22 cellular contexts compared by ENCODE assay signal in the genomic region with DNA sequence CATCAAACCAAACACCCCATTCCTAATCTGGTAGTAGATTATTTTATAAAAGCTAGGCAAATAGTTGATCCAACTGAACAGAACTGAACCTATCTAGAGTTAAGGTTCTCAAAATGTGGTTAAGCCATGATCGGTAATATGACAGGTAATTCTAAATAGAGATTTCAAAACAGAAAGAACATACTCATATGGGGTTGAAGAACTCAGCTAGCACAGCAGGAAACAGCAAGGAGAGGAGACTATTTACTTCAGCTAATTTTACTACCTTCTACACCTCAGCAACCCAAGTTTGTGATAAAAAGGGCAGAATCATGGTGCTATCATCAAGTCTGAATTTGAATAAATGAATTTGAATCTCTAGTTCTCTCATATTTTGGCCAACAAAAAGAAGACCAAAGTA. TPM values are rescaled to one million over a fixed set of nuclear protein-coding genes. Genes with fewer than 3 reads are reported as not detected.
DNase-seq lines count a peak whose midpoint lies in the region; ATAC-seq, FAIRE-seq and TF ChIP-seq lines count a peak whose summit lies in the region.
"Had no signal": no experiment of that assay in that cellular context is flagged by ENCODE, and none has a peak within 500 bp of the region (broad histone marks: within the 10 kb centered on the region; RNA-seq: fewer than 3 reads in every experiment).

No MANE protein-coding gene starts in this region.

- DNase-seq in activated T-cell treated with anti-CD3 and anti-CD28 coated beads, Interleukin-2, amount 50 U/mL, for 24 hours = no peak
- no peak for DNase-seq in activated T-cell treated with anti-CD3 and anti-CD28 coated beads for 4 hours
- DNase-seq in GM12891 (ENCODE audit: insufficient read length, low spot score) = no peak
- DNase-seq in natural killer cell treated with Interleukin-12 subunit alpha and Interleukin-12 subunit beta and Interleukin-15 and Interleukin-18, amount 100 ng/mL, for 72 hours (ENCODE audit: low spot score) = no peak
- DNase-seq in colonic mucosa = no peak
- DNase-seq in osteoblast (ENCODE audit: insufficient read length, low spot score, missing footprints) = no peak
- DNase-seq in NCI-H510A (lab: John Stamatoyannopoulos, UW) = no peak
- DNase-seq: activated CD4-positive, CD25-positive, alpha-beta regulatory T cell; body of pancreas; glutamatergic neuron; kidney glomerular epithelial cell; MG63; NCI-H1417 treated with DMSO at 0.1 percent for 48 hours; occipital lobe; OCI-M1; small intestine; stimulated activated CD4-positive, alpha-beta T cell treated with anti-CD3 and anti-CD28 coated beads, Interleukin-2, amount 100 ng/mL, for 48 hours; T1000; thyroid gland had no signal

- peaks cover 72% of the 10 kb centered on the region for H3K36me3 Mint-ChIP-seq in activated T-cell treated with anti-CD3 and anti-CD28 coated beads, Interleukin-2, amount 50 U/mL, for 24 hours (ENCODE audit: low read depth)
- peaks cover 67% of the 10 kb centered on the region for H3K36me3 Mint-ChIP-seq in activated T-helper 17 cell treated with anti-CD3 and anti-CD28 coated beads, Interleukin-2, amount 50 U/mL, for 72 hours (ENCODE audit: low read depth)
- peaks cover 21% of the 10 kb centered on the region for H3K36me3 Mint-ChIP-seq in natural killer cell treated with Interleukin-12 subunit alpha and Interleukin-12 subunit beta and Interleukin-15 and Interleukin-18, amount 100 ng/mL, for 72 hours

- ATAC-seq in activated T-helper 17 cell treated with anti-CD3 and anti-CD28 coated beads, Interleukin-2, amount 50 U/mL, for 72 hours (replicated peaks) = peak; percentile 43
- no peak for ATAC-seq in natural killer cell treated with Interleukin-12 subunit alpha and Interleukin-12 subunit beta and Interleukin-15 and Interleukin-18, amount 100 ng/mL, for 72 hours
- ATAC-seq: body of pancreas, Right ventricle myocardium inferior had no signal

- no peaks in the 10 kb centered on the region for H3K36me3 ChIP-seq in colonic mucosa
- H3K36me3 ChIP-seq in osteoblast (ENCODE audit: insufficient read depth, low read length) = no peaks in the 10 kb centered on the region
- H3K36me3 ChIP-seq: thyroid gland had no signal

- no peak overlapping the region for H3K4me3 Mint-ChIP-seq in activated T-cell treated with anti-CD3 and anti-CD28 coated beads, Interleukin-2, amount 50 U/mL, for 24 hours
- H3K4me3 Mint-ChIP-seq in activated T-helper 17 cell treated with anti-CD3 and anti-CD28 coated beads, Interleukin-2, amount 50 U/mL, for 72 hours = peak overlapping the region; percentile 45
- H3K4me3 Mint-ChIP-seq in natural killer cell treated with Interleukin-12 subunit alpha and Interleukin-12 subunit beta and Interleukin-15 and Interleukin-18, amount 100 ng/mL, for 72 hours = peak overlapping the region; percentile 35

- TF ChIP-seq POLR2A in GM12891 (IDR thresholded peaks at IDR 0.05; ENCODE audit: low read depth, low read length) = no peak

- TF ChIP-seq CTCF in colonic mucosa (IDR thresholded peaks at IDR 0.05) (no peak), osteoblast (IDR thresholded peaks at IDR 0.05; ENCODE audit: extremely low read depth, low read depth, low read length) (no peak)

- H3K9me3 Mint-ChIP-seq in activated T-cell treated with anti-CD3 and anti-CD28 coated beads, Interleukin-2, amount 50 U/mL, for 24 hours = no peaks in the 10 kb centered on the region
- no peaks in the 10 kb centered on the region for H3K9me3 Mint-ChIP-seq in activated T-helper 17 cell treated with anti-CD3 and anti-CD28 coated beads, Interleukin-2, amount 50 U/mL, for 72 hours
- no peaks in the 10 kb centered on the region for H3K9me3 Mint-ChIP-seq in natural killer cell treated with Interleukin-12 subunit alpha and Interleukin-12 subunit beta and Interleukin-15 and Interleukin-18, amount 100 ng/mL, for 72 hours

- no peaks in the 10 kb centered on the region for H3K27me3 Mint-ChIP-seq in activated T-cell treated with anti-CD3 and anti-CD28 coated beads, Interleukin-2, amount 50 U/mL, for 24 hours
- H3K27me3 Mint-ChIP-seq in activated T-helper 17 cell treated with anti-CD3 and anti-CD28 coated beads, Interleukin-2, amount 50 U/mL, for 72 hours = no peaks in the 10 kb centered on the region
- H3K27me3 Mint-ChIP-seq in natural killer cell treated with Interleukin-12 subunit alpha and Interleukin-12 subunit beta and Interleukin-15 and Interleukin-18, amount 100 ng/mL, for 72 hours = no peaks in the 10 kb centered on the region

- H3K4me2 ChIP-seq in osteoblast (ENCODE audit: insufficient read depth, low read length) = no peak overlapping the region
- H3K4me2 ChIP-seq: BLaER1 had no signal

- peaks cover 33% of the 10 kb centered on the region for H3K4me1 Mint-ChIP-seq in activated T-cell treated with anti-CD3 and anti-CD28 coated beads, Interleukin-2, amount 50 U/mL, for 24 hours (ENCODE audit: low read depth)
- peaks cover 46% of the 10 kb centered on the region for H3K4me1 Mint-ChIP-seq in activated T-helper 17 cell treated with anti-CD3 and anti-CD28 coated beads, Interleukin-2, amount 50 U/mL, for 72 hours
- H3K4me1 Mint-ChIP-seq in natural killer cell treated with Interleukin-12 subunit alpha and Interleukin-12 subunit beta and Interleukin-15 and Interleukin-18, amount 100 ng/mL, for 72 hours (ENCODE audit: low read depth in 2 of 2) = peaks cover 51 to 63% of the 10 kb centered on the region in 2 donors

- peaks cover 51% of the 10 kb centered on the region for H3K79me2 ChIP-seq in osteoblast (ENCODE audit: insufficient read depth, low read length)

- H3K27ac ChIP-seq in colonic mucosa = no peak overlapping the region
- H3K27ac ChIP-seq in osteoblast (ENCODE audit: low read depth, low read length) = no peak overlapping the region
- H3K27ac ChIP-seq: BLaER1, body of pancreas, thyroid gland had no signal

- no peak overlapping the region for H3K9ac ChIP-seq in colonic mucosa (ENCODE audit: low read depth in 2 of 2, low read length in 2 of 2)
- H3K9ac ChIP-seq: BLaER1 had no signal

- H3K27ac Mint-ChIP-seq in activated T-cell treated with anti-CD3 and anti-CD28 coated beads, Interleukin-2, amount 50 U/mL, for 24 hours = peak overlapping the region; percentile 77
- peak overlapping the region; percentile 64 for H3K27ac Mint-ChIP-seq in activated T-helper 17 cell treated with anti-CD3 and anti-CD28 coated beads, Interleukin-2, amount 50 U/mL, for 72 hours
- peak overlapping the region; percentile 26 to 28 for H3K27ac Mint-ChIP-seq in natural killer cell treated with Interleukin-12 subunit alpha and Interleukin-12 subunit beta and Interleukin-15 and Interleukin-18, amount 100 ng/mL, for 72 hours

- H4K20me1 ChIP-seq in osteoblast (ENCODE audit: insufficient read depth, low read length) = peaks cover 1% of the 10 kb centered on the region

- no peaks in the 10 kb centered on the region for H3K27me3 ChIP-seq in colonic mucosa
- no peaks in the 10 kb centered on the region for H3K27me3 ChIP-seq in osteoblast (ENCODE audit: insufficient read depth, low read length)
- H3K27me3 ChIP-seq: BLaER1, body of pancreas, MG63, thyroid gland had no signal

- H3K4me1 ChIP-seq in colonic mucosa = no peaks in the 10 kb centered on the region
- no peaks in the 10 kb centered on the region for H3K4me1 ChIP-seq in osteoblast (ENCODE audit: insufficient read depth, low read length)
- H3K4me1 ChIP-seq: body of pancreas, thyroid gland had no signal

- intact Hi-C loops in colonic mucosa (cut with DNase I) = no loop called here

- FAIRE-seq in GM12891 (lab: Jason Lieb, UNC) = peak; percentile 23
- FAIRE-seq: small intestine had no signal

- no peak overlapping the region for H2AFZ ChIP-seq in osteoblast (ENCODE audit: low read length)

- H3K9me3 ChIP-seq in colonic mucosa (no peaks in the 10 kb centered on the region), osteoblast (ENCODE audit: low read depth, low read length) (no peaks in the 10 kb centered on the region)
- H3K9me3 ChIP-seq: BLaER1, body of pancreas, MG63, thyroid gland had no signal

- no peak overlapping the region for H3K4me3 ChIP-seq in colonic mucosa
- H3K4me3 ChIP-seq in osteoblast (ENCODE audit: insufficient read depth, low read length) = no peak overlapping the region
- H3K4me3 ChIP-seq: BLaER1, body of pancreas, MG63, thyroid gland had no signal

TF ChIP-seq in GM12891, 5 proteins besides CTCF, POLR2A, EP300 and RAD21:
- TF ChIP-seq TAF1 (IDR thresholded peaks at IDR 0.05; ENCODE audit: low read depth, low read length) = no peak
- TF ChIP-seq POLR2AphosphoS5 (IDR thresholded peaks at IDR 0.05; ENCODE audit: low read depth, low read length) = no peak
- no peak for TF ChIP-seq POU2F2 (IDR thresholded peaks at IDR 0.05; ENCODE audit: low read depth, low read length)
- TF ChIP-seq PAX5 (IDR thresholded peaks at IDR 0.05; ENCODE audit: insufficient read depth, low read length, severe bottlenecking) = no peak
- no peak for TF ChIP-seq SPI1 (IDR thresholded peaks at IDR 0.05; ENCODE audit: low read depth, low read length)

RNA-seq across cellular contexts. Expression of a gene that starts 11.8 kb away (rescaled TPM):
- 62.8 TPM for polyA plus RNA-seq in GM12891 (2012; ENCODE audit: low read depth, missing spikeins)
- 100 to 1,000 TPM; 139 to 197 TPM for total RNA-seq in activated T-helper 17 cell treated with anti-CD3 and anti-CD28 coated beads, Interleukin-2, amount 50 U/mL, for 72 hours
- 100 to 1,000 TPM in 1 of 2 donors, 10 to 100 TPM in 1; 82.6 to 113 TPM for total RNA-seq in natural killer cell treated with Interleukin-12 subunit alpha and Interleukin-12 subunit beta and Interleukin-15 and Interleukin-18, amount 100 ng/mL, for 72 hours
- total RNA-seq in colonic mucosa (100 to 1,000 TPM in 1 of 2 donors, 10 to 100 TPM in 1; 68.1 to 101 TPM), osteoblast (72.7 and 76.0 TPM in 2 replicates)

Comparison
In these comparisons a context has a peak if more than half of its experiments do, and no peak if none do; other contexts are left out.
1. H3K27ac Mint-ChIP-seq: peak in every context shown above with its lines; median percentile 77 in activated T-cell treated with anti-CD3 and anti-CD28 coated beads, Interleukin-2, amount 50 U/mL, for 24 hours; 64 in activated T-helper 17 cell treated with anti-CD3 and anti-CD28 coated beads, Interleukin-2, amount 50 U/mL, for 72 hours; 27 in natural killer cell treated with Interleukin-12 subunit alpha and Interleukin-12 subunit beta and Interleukin-15 and Interleukin-18, amount 100 ng/mL, for 72 hours.